Comparison of ENCODE assay signal across 1 cellular context in the genomic region with DNA sequence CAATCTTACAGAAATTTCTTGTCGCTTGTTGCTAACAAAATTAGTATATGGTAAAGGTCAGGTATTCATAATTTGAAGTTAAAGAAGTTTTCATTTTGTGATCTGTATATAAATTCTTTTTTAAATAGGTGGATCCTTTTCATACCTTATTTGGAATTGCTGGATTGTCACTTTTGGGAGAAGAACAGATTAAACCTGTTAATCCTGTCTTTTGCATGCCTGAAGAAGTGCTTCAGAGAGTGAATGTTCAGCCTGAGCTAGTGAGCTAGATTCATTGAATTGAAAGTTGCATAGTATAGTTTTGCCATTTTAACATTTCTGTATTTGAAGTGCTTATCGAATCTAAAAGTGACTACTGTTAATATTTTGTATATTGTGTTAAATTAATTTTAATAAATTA.
A peak's percentile ranks its signal among the peaks of the same experiment; 100 is the strongest.
TF ChIP-seq lines count a peak whose summit lies in the region.

No MANE protein-coding gene starts in this region.

TF ChIP-seq in HepG2, 621 proteins besides CTCF, POLR2A, EP300 and RAD21:
- TF ChIP-seq, protein P1, sequence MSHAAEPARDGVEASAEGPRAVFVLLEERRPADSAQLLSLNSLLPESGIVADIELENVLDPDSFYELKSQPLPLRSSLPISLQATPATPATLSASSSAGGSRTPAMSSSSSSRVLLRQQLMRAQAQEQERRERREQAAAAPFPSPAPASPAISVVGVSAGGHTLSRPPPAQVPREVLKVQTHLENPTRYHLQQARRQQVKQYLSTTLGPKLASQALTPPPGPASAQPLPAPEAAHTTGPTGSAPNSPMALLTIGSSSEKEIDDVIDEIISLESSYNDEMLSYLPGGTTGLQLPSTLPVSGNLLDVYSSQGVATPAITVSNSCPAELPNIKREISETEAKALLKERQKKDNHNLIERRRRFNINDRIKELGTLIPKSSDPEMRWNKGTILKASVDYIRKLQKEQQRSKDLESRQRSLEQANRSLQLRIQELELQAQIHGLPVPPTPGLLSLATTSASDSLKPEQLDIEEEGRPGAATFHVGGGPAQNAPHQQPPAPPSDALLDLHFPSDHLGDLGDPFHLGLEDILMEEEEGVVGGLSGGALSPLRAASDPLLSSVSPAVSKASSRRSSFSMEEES (CRISPR knock-in tag; IDR thresholded peaks at IDR 0.05), result no peak
- TF ChIP-seq ZNF451 (CRISPR knock-in tag; IDR thresholded peaks at IDR 0.05) (no peak), RBFOX2 (IDR thresholded peaks at IDR 0.05; ENCODE audit: low read depth, low read length) (peak; percentile 3; the same call in 1 of the 2 replicates), HNF4A (CRISPR knock-in tag; IDR thresholded peaks at IDR 0.05) (no peak), PLRG1 (conservative IDR thresholded peaks at IDR 0.05) (no peak), ZMYM4 (CRISPR knock-in tag; IDR thresholded peaks at IDR 0.05) (no peak)
